Comparison of ENCODE assay signal across 10 cellular contexts in the genomic region with DNA sequence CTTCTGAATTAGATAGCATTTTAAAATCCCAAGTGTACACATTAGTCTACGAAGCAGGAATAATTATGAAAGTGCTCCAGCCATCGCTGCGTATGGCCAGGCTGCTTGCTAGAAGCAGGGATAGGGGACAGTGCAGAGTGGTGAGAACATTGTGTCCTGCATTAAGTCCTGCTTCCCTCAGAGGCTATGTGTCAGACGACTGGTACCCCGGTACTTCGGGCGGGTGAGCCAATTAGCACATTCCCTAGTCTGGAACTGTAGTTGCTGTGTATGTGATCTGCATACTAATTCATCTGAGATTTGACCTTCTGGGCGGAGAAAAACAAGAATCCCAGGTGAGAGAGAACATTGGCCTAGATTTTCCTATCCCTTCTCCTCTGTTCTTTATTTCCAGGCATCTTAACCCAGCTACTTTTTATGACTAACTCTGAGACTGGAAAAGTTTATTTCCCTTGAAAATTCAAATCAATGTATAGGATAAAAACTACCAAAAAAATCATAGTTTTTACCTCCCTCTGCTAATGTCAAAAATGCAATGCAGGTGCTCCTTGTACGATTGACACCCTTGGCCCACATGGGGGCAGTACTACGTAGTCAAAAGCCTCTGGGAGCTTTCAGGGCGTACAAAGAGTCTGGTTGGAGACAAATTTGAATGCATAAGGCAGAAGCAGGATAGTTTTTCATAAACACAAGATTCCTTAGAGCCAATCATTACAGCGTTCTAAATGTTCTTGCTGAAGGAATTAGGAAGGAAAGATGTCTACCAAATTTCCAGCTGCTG.
DNase-seq lines count a peak whose midpoint lies in the region; ATAC-seq and TF ChIP-seq lines count a peak whose summit lies in the region.
"Had no signal": no experiment of that assay in that cellular context is flagged by ENCODE, and none has a peak within 500 bp of the region (broad histone marks: within the 10 kb centered on the region; RNA-seq: fewer than 3 reads in every experiment).

No MANE protein-coding gene starts in this region.

- TF ChIP-seq POLR2A in esophagus muscularis mucosa (IDR thresholded peaks at IDR 0.05; ENCODE audit: low read depth), result no peak

- peaks cover 2% of the 10 kb centered on the region for H3K9me3 Mint-ChIP-seq in activated CD4-positive, alpha-beta T cell treated with anti-CD3 and anti-CD28 coated beads, Interleukin-2, amount 10 ng/mL, durations not matched to agents 7 days and 5 days

- no peak overlapping the region for H3K4me3 ChIP-seq in NT2/D1 (ENCODE audit: insufficient read length, low read depth)
- H3K4me3 ChIP-seq in esophagus muscularis mucosa, result no peak overlapping the region
- H3K4me3 ChIP-seq: SK-N-MC had no signal

- no peaks in the 10 kb centered on the region for H3K9me3 ChIP-seq in NT2/D1 (ENCODE audit: insufficient read depth, low read length)
- H3K9me3 ChIP-seq in esophagus muscularis mucosa, result no peaks in the 10 kb centered on the region

- no peak overlapping the region for H3K27ac Mint-ChIP-seq in activated CD4-positive, alpha-beta T cell treated with anti-CD3 and anti-CD28 coated beads, Interleukin-2, amount 10 ng/mL, durations not matched to agents 7 days and 5 days
- H3K27ac Mint-ChIP-seq: memory B cell had no signal

- no peak for ATAC-seq in HG02642 (IDR thresholded peaks at IDR 0.05; ENCODE audit: poor library complexity, unreplicated experiment)

- no peak for TF ChIP-seq EP300 in esophagus muscularis mucosa (IDR thresholded peaks at IDR 0.05)

- H3K36me3 ChIP-seq in NT2/D1 (ENCODE audit: insufficient read depth, insufficient read length, low read length) (no peaks in the 10 kb centered on the region), esophagus muscularis mucosa (no peaks in the 10 kb centered on the region)

- no peak overlapping the region for H3K27ac ChIP-seq in esophagus muscularis mucosa (replicated peaks in 1 of 4)
- H3K27ac ChIP-seq: SK-N-MC had no signal

- CTCF ChIA-PET in activated CD4-positive, alpha-beta T cell treated with anti-CD3 and anti-CD28 coated beads, Interleukin-2, amount 10 ng/mL, durations not matched to agents 7 days and 5 days (lab: Charles Lee), result no interaction called here

- no peak overlapping the region for H3K9ac ChIP-seq in NT2/D1 (ENCODE audit: insufficient read length, low read depth)

- DNase-seq in activated CD4-positive, alpha-beta T cell treated with anti-CD3 and anti-CD28 coated beads, Interleukin-2, amount 10 ng/mL, durations not matched to agents 7 days and 5 days, result peak; percentile 6
- DNase-seq in activated CD4-positive, alpha-beta T cell treated with anti-CD3 and anti-CD28 coated beads, Interleukin-2, amount 50 U/mL, for 1 hour, result no peak
- DNase-seq in NT2/D1 (ENCODE audit: low read depth, low spot score), result peak; percentile 23
- DNase-seq in esophagus muscularis mucosa (ENCODE audit: extremely low spot score), result no peak
- peak; percentile 87 for DNase-seq in renal cortical epithelial cell (ENCODE audit: low read depth)
- DNase-seq in activated naive CD4-positive, alpha-beta T cell treated with Interleukin-2 at 50 U/mL for 16 hours, result no peak
- no peak for DNase-seq in mesenteric fat pad (ENCODE audit: low spot score)

- H3K4me1 ChIP-seq in NT2/D1 (ENCODE audit: insufficient read depth, insufficient read length), result no peaks in the 10 kb centered on the region
- H3K4me1 ChIP-seq in esophagus muscularis mucosa, result no peaks in the 10 kb centered on the region

- H3K27me3 ChIP-seq in NT2/D1 (ENCODE audit: insufficient read depth, insufficient read length), result no peaks in the 10 kb centered on the region
- H3K27me3 ChIP-seq in esophagus muscularis mucosa, result no peaks in the 10 kb centered on the region

- intact Hi-C loops in esophagus muscularis mucosa (cut with DNase I), result no loop called here

- no peaks in the 10 kb centered on the region for H3K36me3 Mint-ChIP-seq in activated CD4-positive, alpha-beta T cell treated with anti-CD3 and anti-CD28 coated beads, Interleukin-2, amount 10 ng/mL, durations not matched to agents 7 days and 5 days (ENCODE audit: low read depth)
- H3K36me3 Mint-ChIP-seq: memory B cell had no signal

- peak in 2 of 3 experiments; percentile 16 to 34 for TF ChIP-seq CTCF in esophagus muscularis mucosa (IDR thresholded peaks at IDR 0.05)

- no peaks in the 10 kb centered on the region for H3K4me1 Mint-ChIP-seq in activated CD4-positive, alpha-beta T cell treated with anti-CD3 and anti-CD28 coated beads, Interleukin-2, amount 10 ng/mL, durations not matched to agents 7 days and 5 days
- H3K4me1 Mint-ChIP-seq: memory B cell had no signal

- no peaks in the 10 kb centered on the region for H3K27me3 Mint-ChIP-seq in activated CD4-positive, alpha-beta T cell treated with anti-CD3 and anti-CD28 coated beads, Interleukin-2, amount 10 ng/mL, durations not matched to agents 7 days and 5 days
- H3K27me3 Mint-ChIP-seq: memory B cell had no signal

- POLR2A ChIA-PET in activated CD4-positive, alpha-beta T cell treated with anti-CD3 and anti-CD28 coated beads, Interleukin-2, amount 10 ng/mL, durations not matched to agents 7 days and 5 days (lab: Charles Lee), result no interaction called here

- no peak overlapping the region for H3K4me3 Mint-ChIP-seq in activated CD4-positive, alpha-beta T cell treated with anti-CD3 and anti-CD28 coated beads, Interleukin-2, amount 10 ng/mL, durations not matched to agents 7 days and 5 days
- H3K4me3 Mint-ChIP-seq: memory B cell had no signal

- 55% methylated on average over 12 of the region's 12 CpGs for WGBS in esophagus muscularis mucosa

Comparison
In these comparisons a context has a peak if more than half of its experiments do, and no peak if none do; other contexts are left out.
1. DNase-seq: peak in activated CD4-positive, alpha-beta T cell treated with anti-CD3 and anti-CD28 coated beads, Interleukin-2, amount 10 ng/mL, durations not matched to agents 7 days and 5 days (single experiment), NT2/D1 (single experiment) and renal cortical epithelial cell (single experiment); none in activated CD4-positive, alpha-beta T cell treated with anti-CD3 and anti-CD28 coated beads, Interleukin-2, amount 50 U/mL, for 1 hour (single experiment), esophagus muscularis mucosa (single experiment), activated naive CD4-positive, alpha-beta T cell treated with Interleukin-2 at 50 U/mL for 16 hours (single experiment) and mesenteric fat pad (single experiment).